Comparison of ENCODE assay signal across 24 cellular contexts in the genomic region with DNA sequence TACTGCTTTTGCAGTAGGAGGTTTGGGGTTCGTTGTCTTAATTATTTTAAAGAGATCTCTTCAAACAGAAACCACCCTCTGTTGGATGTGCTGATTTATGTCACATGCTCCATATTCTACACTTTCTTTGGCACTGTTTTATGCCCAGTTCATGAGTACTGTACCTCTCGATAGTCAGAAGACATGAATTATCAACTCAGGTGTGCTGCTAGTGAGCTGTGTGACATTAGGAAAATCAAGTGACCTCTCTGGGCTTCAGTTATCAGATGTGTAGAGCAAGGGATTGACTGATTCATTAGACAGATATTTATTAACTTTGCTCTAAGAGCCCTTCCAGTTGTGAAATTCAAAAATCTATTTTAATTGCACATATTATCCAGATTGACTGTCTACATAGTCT. TPM values are rescaled to one million over a fixed set of nuclear protein-coding genes. Genes with fewer than 3 reads are reported as not detected.
A peak's percentile ranks its signal among the peaks of the same experiment; 100 is the strongest.
DNase-seq lines count a peak whose midpoint lies in the region; ATAC-seq, FAIRE-seq and TF ChIP-seq lines count a peak whose summit lies in the region.
"Had no signal": no experiment of that assay in that cellular context is flagged by ENCODE, and none has a peak within 500 bp of the region (broad histone marks: within the 10 kb centered on the region; RNA-seq: fewer than 3 reads in every experiment).

No MANE protein-coding gene starts in this region.

- dilution Hi-C loops in endothelial cell of umbilical vein (cut with MboI; ENCODE audit: extremely low pct_ligation_motif_present, low sequenced_read_pairs) = no loop called here

- H3K9me3 ChIP-seq in K562 (replicated peaks; ENCODE audit: control insufficient read depth, insufficient read depth, low read depth, low read length) (no peaks in the 10 kb centered on the region), endothelial cell of umbilical vein (replicated peaks; ENCODE audit: control insufficient read depth, insufficient read depth, low read length) (no peaks in the 10 kb centered on the region)
- H3K9me3 ChIP-seq: A549 had no signal

- peaks cover 12% of the 10 kb centered on the region for H3K36me3 ChIP-seq in K562 (ENCODE audit: control insufficient read depth, insufficient read depth, low read length)
- H3K36me3 ChIP-seq in endothelial cell of umbilical vein (ENCODE audit: control insufficient read depth in 2 of 2, extremely low read depth in 1 of 2, insufficient read depth in 2 of 2, low read length in 2 of 2) = peaks cover 0 to under 1% of the 10 kb centered on the region in 2 experiments

- no peaks in the 10 kb centered on the region for H3K27me3 ChIP-seq in K562 (ENCODE audit: control insufficient read depth in 2 of 2, insufficient read depth in 2 of 2, low read length in 2 of 2)
- no peaks in the 10 kb centered on the region for H3K27me3 ChIP-seq in endothelial cell of umbilical vein (ENCODE audit: control insufficient read depth in 2 of 2, insufficient read depth in 2 of 2, low read length in 2 of 2)
- H3K27me3 ChIP-seq: BLaER1 had no signal

- H3K4me1 Mint-ChIP-seq in activated T-cell treated with anti-CD3 and anti-CD28 coated beads, Interleukin-2, amount 50 U/mL, for 72 hours (ENCODE audit: low read depth) = peaks cover 30% of the 10 kb centered on the region
- H3K4me1 Mint-ChIP-seq in neural crest cell = peaks cover 25% of the 10 kb centered on the region
- H3K4me1 Mint-ChIP-seq in stimulated activated naive B cell treated with anti-CD40 and anti-IgM and Interleukin-4, amounts not matched to agents 10 μg/mL and 1 μg/mL and 100 μg/mL, for 72 hours = peaks cover 10 to 29% of the 10 kb centered on the region in 2 donors
- H3K4me1 Mint-ChIP-seq in activated CD8-positive, alpha-beta T cell treated with anti-CD3 and anti-CD28 coated beads for 36 hours (ENCODE audit: low read depth) = peaks cover 14% of the 10 kb centered on the region

- TF ChIP-seq RAD21 in K562 (CRISPR knock-in tag; conservative IDR thresholded peaks at IDR 0.05 in 1 of 2, IDR thresholded peaks at IDR 0.05 in 1 of 2) = no peak

- H3K9me1 ChIP-seq in K562 (ENCODE audit: control insufficient read depth, insufficient read depth, low read length) = no peaks in the 10 kb centered on the region
- no peaks in the 10 kb centered on the region for H3K9me1 ChIP-seq in endothelial cell of umbilical vein (replicated peaks; ENCODE audit: control insufficient read depth, extremely low read depth, insufficient read depth, low read length)

- H3K4me2 ChIP-seq in K562 (ENCODE audit: insufficient read depth, low read length) (no peak overlapping the region), endothelial cell of umbilical vein (ENCODE audit: insufficient read depth, low read length) (no peak overlapping the region)
- H3K4me2 ChIP-seq: A549, BLaER1 had no signal

- H3K4me3 ChIP-seq in K562 = no peak overlapping the region
- H3K4me3 ChIP-seq in endothelial cell of umbilical vein (replicated peaks in 1 of 3; ENCODE audit: insufficient read depth in 1 of 3, low read depth in 1 of 3, low read length in 3 of 3) = no peak overlapping the region
- H3K4me3 ChIP-seq: A549, BLaER1, GM12878 had no signal

- no peak for FAIRE-seq in K562 (lab: Jason Lieb, UNC)
- peak; percentile 35 for FAIRE-seq in endothelial cell of umbilical vein (lab: Jason Lieb, UNC)
- FAIRE-seq: A549, GM12878, GM19239, H1 had no signal

- BruUV-seq in K562 (replicated peaks; lab: Mats Ljungman, UMichigan) = no TSS peak
- BruUV-seq in endothelial cell of umbilical vein (replicated peaks; lab: Mats Ljungman, UMichigan) = no TSS peak

- 61% methylated on average over 2 of the region's 2 CpGs for WGBS in K562 (ENCODE audit: insufficient coverage, low coverage, missing lambda C conversion rate)

- TF ChIP-seq POLR2A in K562 (conservative IDR thresholded peaks at IDR 0.05) = no peak
- TF ChIP-seq POLR2A in endothelial cell of umbilical vein (IDR thresholded peaks at IDR 0.05; ENCODE audit: low read depth, low read length) = no peak

- no peak overlapping the region for H3K27ac Mint-ChIP-seq in activated T-cell treated with anti-CD3 and anti-CD28 coated beads, Interleukin-2, amount 50 U/mL, for 72 hours
- H3K27ac Mint-ChIP-seq in neural crest cell (ENCODE audit: unreplicated experiment) = no peak overlapping the region
- no peak overlapping the region for H3K27ac Mint-ChIP-seq in stimulated activated naive B cell treated with anti-CD40 and anti-IgM and Interleukin-4, amounts not matched to agents 10 μg/mL and 1 μg/mL and 100 μg/mL, for 72 hours
- H3K27ac Mint-ChIP-seq in activated CD8-positive, alpha-beta T cell treated with anti-CD3 and anti-CD28 coated beads for 36 hours = no peak overlapping the region
- H3K27ac Mint-ChIP-seq: CD14-positive monocyte; CD8-positive, alpha-beta T cell had no signal

- intact Hi-C loops in K562 (cut with micrococcal nuclease) (loop anchor here (10.0 kb wide), 1 partner anchor 369 kb away; the partner anchor contains the start of genes CNST and TFB2M), endothelial cell of umbilical vein (cut with micrococcal nuclease) (loop anchor here (2.0 to 10.0 kb wide), 2 partner anchors 171 to 281 kb away; partner anchors contain the start of gene ZNF669)
- intact Hi-C loops in activated CD8-positive, alpha-beta T cell treated with anti-CD3 and anti-CD28 coated beads for 36 hours (cut with micrococcal nuclease) = no loop called here

- DNase-seq in activated T-cell treated with anti-CD3 and anti-CD28 coated beads, Interleukin-2, amount 50 U/mL, for 72 hours = no peak
- DNase-seq in activated T-cell treated with anti-CD3 and anti-CD28 coated beads for 4 hours = no peak
- no peak for DNase-seq in K562 (ENCODE audit: extremely low read depth in 1 of 4, low spot score in 3 of 4)
- DNase-seq in endothelial cell of umbilical vein (ENCODE audit: low read depth, low spot score) = no peak
- no peak for DNase-seq in neural crest cell (ENCODE audit: low read depth, low spot score)
- DNase-seq in stimulated activated naive B cell treated with anti-CD40 and anti-IgM and Interleukin-4, amounts not matched to agents 10 μg/mL and 1 μg/mL and 100 μg/mL, for 72 hours = no peak
- no peak for DNase-seq in cerebellar nuclear complex (lab: John Stamatoyannopoulos, UW)
- no peak for DNase-seq in activated CD8-positive, alpha-beta T cell treated with anti-CD3 and anti-CD28 coated beads for 36 hours
- DNase-seq: AML-193; CD8-positive, alpha-beta T cell; DMS 273 treated with DMSO at 0.1 percent for 48 hours; DMS53; DND-41; EL; H9; IMR-90 had no signal

- TF ChIP-seq EP300 in K562 (IDR thresholded peaks at IDR 0.05; ENCODE audit: low read length) = no peak

- ATAC-seq in activated T-cell treated with anti-CD3 and anti-CD28 coated beads, Interleukin-2, amount 50 U/mL, for 72 hours (replicated peaks in 1 of 2) = no peak
- no peak for ATAC-seq in K562
- no peak for ATAC-seq in stimulated activated naive B cell treated with anti-CD40 and anti-IgM and Interleukin-4, amounts not matched to agents 10 μg/mL and 1 μg/mL and 100 μg/mL, for 72 hours (replicated peaks)
- no peak for ATAC-seq in activated CD8-positive, alpha-beta T cell treated with anti-CD3 and anti-CD28 coated beads for 36 hours
- ATAC-seq: A549; CD8-positive, alpha-beta T cell; GM12878 had no signal

- H3K9ac ChIP-seq in K562 (ENCODE audit: insufficient read depth in 1 of 2, low read depth in 2 of 2, low read length in 2 of 2) (no peak overlapping the region), endothelial cell of umbilical vein (replicated peaks; ENCODE audit: extremely low read depth, insufficient read depth, low read length) (no peak overlapping the region)
- H3K9ac ChIP-seq: BLaER1 had no signal

- H3K36me3 Mint-ChIP-seq in activated T-cell treated with anti-CD3 and anti-CD28 coated beads, Interleukin-2, amount 50 U/mL, for 72 hours (ENCODE audit: insufficient read depth in 2 of 2) = peaks cover 5 to 6% of the 10 kb centered on the region in 2 donors
- peaks cover 6% of the 10 kb centered on the region for H3K36me3 Mint-ChIP-seq in neural crest cell (ENCODE audit: low read depth)
- peaks cover 5 to 7% of the 10 kb centered on the region in 2 donors for H3K36me3 Mint-ChIP-seq in stimulated activated naive B cell treated with anti-CD40 and anti-IgM and Interleukin-4, amounts not matched to agents 10 μg/mL and 1 μg/mL and 100 μg/mL, for 72 hours
- H3K36me3 Mint-ChIP-seq in activated CD8-positive, alpha-beta T cell treated with anti-CD3 and anti-CD28 coated beads for 36 hours (ENCODE audit: low read depth) = peaks cover 18% of the 10 kb centered on the region

- peaks cover 4% of the 10 kb centered on the region; the same call in 1 of the 2 replicates for H4K20me1 ChIP-seq in K562 (replicated peaks; ENCODE audit: control insufficient read depth, insufficient read depth, low read length)
- no peaks in the 10 kb centered on the region for H4K20me1 ChIP-seq in endothelial cell of umbilical vein (replicated peaks; ENCODE audit: control insufficient read depth, extremely low read depth, insufficient read depth, low read length)

- peaks cover 3 to 11% of the 10 kb centered on the region in 2 experiments; a peak in 4 of 5 replicates for H3K4me1 ChIP-seq in K562 (replicated peaks in 1 of 2; ENCODE audit: control insufficient read depth in 2 of 2, insufficient read depth in 2 of 2, low read length in 2 of 2)
- H3K4me1 ChIP-seq in endothelial cell of umbilical vein (ENCODE audit: control insufficient read depth, extremely low read depth, insufficient read depth, low read length) = peaks cover 8% of the 10 kb centered on the region

- peak overlapping the region; percentile 47 for H3K4me3 Mint-ChIP-seq in activated T-cell treated with anti-CD3 and anti-CD28 coated beads, Interleukin-2, amount 50 U/mL, for 72 hours
- H3K4me3 Mint-ChIP-seq in neural crest cell = peak overlapping the region; percentile 52
- H3K4me3 Mint-ChIP-seq in stimulated activated naive B cell treated with anti-CD40 and anti-IgM and Interleukin-4, amounts not matched to agents 10 μg/mL and 1 μg/mL and 100 μg/mL, for 72 hours = no peak overlapping the region
- no peak overlapping the region for H3K4me3 Mint-ChIP-seq in activated CD8-positive, alpha-beta T cell treated with anti-CD3 and anti-CD28 coated beads for 36 hours

- CTCF ChIA-PET in K562 (lab: Yijun Ruan, JAX; ENCODE audit: low intra/inter-chr PET ratio) = no interaction called here
- CTCF ChIA-PET in endothelial cell of umbilical vein (lab: Charles Lee) = interaction anchor here (1.1 to 1.5 kb wide), 2 partner anchors 12 to 14 kb away, joined by 3 to 4 read pairs; no protein-coding TSS in a partner anchor
- CTCF ChIA-PET in activated CD8-positive, alpha-beta T cell treated with anti-CD3 and anti-CD28 coated beads for 36 hours (lab: Charles Lee) = no interaction called here

- POLR2A ChIA-PET in K562 (lab: Yijun Ruan, JAX) (interaction anchor here (1.4 kb wide), 1 partner anchor 19 kb away, joined by 6 read pairs; no protein-coding TSS in a partner anchor), endothelial cell of umbilical vein (lab: Charles Lee) (no interaction called here)
- POLR2A ChIA-PET in activated CD8-positive, alpha-beta T cell treated with anti-CD3 and anti-CD28 coated beads for 36 hours (lab: Charles Lee) = no interaction called here

- H3K9me3 Mint-ChIP-seq in activated T-cell treated with anti-CD3 and anti-CD28 coated beads, Interleukin-2, amount 50 U/mL, for 72 hours = no peaks in the 10 kb centered on the region
- no peaks in the 10 kb centered on the region for H3K9me3 Mint-ChIP-seq in neural crest cell
- no peaks in the 10 kb centered on the region for H3K9me3 Mint-ChIP-seq in stimulated activated naive B cell treated with anti-CD40 and anti-IgM and Interleukin-4, amounts not matched to agents 10 μg/mL and 1 μg/mL and 100 μg/mL, for 72 hours
- no peaks in the 10 kb centered on the region for H3K9me3 Mint-ChIP-seq in activated CD8-positive, alpha-beta T cell treated with anti-CD3 and anti-CD28 coated beads for 36 hours
- H3K9me3 Mint-ChIP-seq: CD8-positive, alpha-beta T cell had no signal

- H3K27me3 Mint-ChIP-seq in activated T-cell treated with anti-CD3 and anti-CD28 coated beads, Interleukin-2, amount 50 U/mL, for 72 hours (ENCODE audit: low read depth) = no peaks in the 10 kb centered on the region
- H3K27me3 Mint-ChIP-seq in neural crest cell (ENCODE audit: low read depth) = no peaks in the 10 kb centered on the region
- no peaks in the 10 kb centered on the region for H3K27me3 Mint-ChIP-seq in stimulated activated naive B cell treated with anti-CD40 and anti-IgM and Interleukin-4, amounts not matched to agents 10 μg/mL and 1 μg/mL and 100 μg/mL, for 72 hours
- H3K27me3 Mint-ChIP-seq in activated CD8-positive, alpha-beta T cell treated with anti-CD3 and anti-CD28 coated beads for 36 hours = no peaks in the 10 kb centered on the region

- H2AFZ ChIP-seq in K562 (ENCODE audit: low read depth, low read length) = no peak overlapping the region
- no peak overlapping the region for H2AFZ ChIP-seq in endothelial cell of umbilical vein (ENCODE audit: low read depth, low read length)

- H3K79me2 ChIP-seq in K562 (ENCODE audit: control insufficient read depth, insufficient read depth, low read length) (peaks cover 27% of the 10 kb centered on the region), endothelial cell of umbilical vein (ENCODE audit: control insufficient read depth, insufficient read depth, low read length) (peaks cover 22% of the 10 kb centered on the region)

- TF ChIP-seq CTCF in K562 (IDR thresholded peaks at IDR 0.05 in 2 of 3, conservative IDR thresholded peaks at IDR 0.05 in 1 of 3; ENCODE audit: insufficient read depth in 2 of 3, low read depth in 1 of 3, low read length in 3 of 3) (no peak), endothelial cell of umbilical vein (IDR thresholded peaks at IDR 0.05; ENCODE audit: extremely low read depth in 1 of 2, insufficient read depth in 1 of 2, low read depth in 1 of 2, low read length in 2 of 2) (no peak), neural crest cell (conservative IDR thresholded peaks at IDR 0.05) (no peak)
- no peak for TF ChIP-seq CTCF in activated CD8-positive, alpha-beta T cell treated with anti-CD3 and anti-CD28 coated beads for 36 hours (IDR thresholded peaks at IDR 0.05)

- in situ Hi-C loops in K562 (cut with MboI) = no loop called here

- H3K27ac ChIP-seq in K562 (ENCODE audit: extremely low read depth, low read depth, low read length) (no peak overlapping the region), endothelial cell of umbilical vein (ENCODE audit: insufficient read depth, low read depth, low read length) (no peak overlapping the region)
- H3K27ac ChIP-seq: 22Rv1, A549, BLaER1, HL-60 had no signal

RNA-seq across cellular contexts. Expression of gene AHCTF1, which starts 2.1 kb away (rescaled TPM):
- total RNA-seq in activated T-cell treated with anti-CD3 and anti-CD28 coated beads, Interleukin-2, amount 50 U/mL, for 72 hours = 10 to 100 TPM; 37.4 to 45.5 TPM
- 56.4 and 208 TPM in 2 replicates for total RNA-seq in K562 (2011; cell fraction: chromatin; rRNA removed; ENCODE audit: low replicate concordance)
- total RNA-seq in K562 (2011; cell fraction: nucleolus; rRNA removed) = 25.7 and 46.8 TPM in 2 replicates
- total RNA-seq in K562 (2011; cell fraction: nucleoplasm; rRNA removed) = 71.2 and 79.8 TPM in 2 replicates
- total RNA-seq in K562 (2014; rRNA removed) (46.2 and 49.6 TPM in 2 replicates), K562 (2014; rRNA removed; fragmentation: Illumina TruSeq; extraction: Trizol) (97.4 and 99.7 TPM in 2 replicates), K562 (2015; rRNA removed; fragmentation: Illumina TruSeq; extraction: Trizol) (92.6 and 102 TPM in 2 replicates), K562 (2021) (62.6 and 69.8 TPM in 2 replicates), endothelial cell of umbilical vein (30.7 and 32.1 TPM in 2 replicates), neural crest cell (40.4 and 47.3 TPM in 2 replicates)
- polyA plus RNA-seq in K562 (2011; rRNA removed) (31.2 and 47.6 TPM in 2 replicates), K562 (2014; fragmentation: Illumina TruSeq; extraction: Trizol) (69.0 and 88.0 TPM in 2 replicates), K562 (2014; fragmentation: Nextera tagmentation; extraction: Ambion mirVana) (10 to 100 TPM in 1 of 2 experiments, 1 to 10 TPM in 1; 9.4 to 15.4 TPM), K562 (2014; rRNA removed) (44.6 and 46.1 TPM in 2 replicates), endothelial cell of umbilical vein (3.5 and 5.5 TPM in 2 replicates)
- 9.3 and 16.0 TPM in 2 replicates for polyA plus RNA-seq in K562 (2011; cell fraction: cytosol; rRNA removed)
- polyA plus RNA-seq in K562 (2011; cell fraction: nucleus; rRNA removed) = 37.7 and 54.5 TPM in 2 replicates
- polyA plus RNA-seq in K562 (2012) = 27.4 and 31.3 TPM in 2 replicates
- polyA minus RNA-seq in K562 (2011; rRNA and poly(A)+ RNA removed) = 132 and 152 TPM in 2 replicates
- polyA minus RNA-seq in K562 (2011; cell fraction: cytosol; rRNA and poly(A)+ RNA removed) = 40.0 and 55.9 TPM in 2 replicates
- polyA minus RNA-seq in K562 (2011; cell fraction: nucleus; rRNA and poly(A)+ RNA removed) = 68.8 and 102 TPM in 2 replicates
- 7.5 and 9.7 TPM in 2 replicates for polyA plus RNA-seq in endothelial cell of umbilical vein (2011; cell fraction: cytosol; rRNA removed)
- polyA plus RNA-seq in endothelial cell of umbilical vein (2011; cell fraction: nucleus; rRNA removed) = 29.9 and 32.7 TPM in 2 replicates
- polyA plus RNA-seq in endothelial cell of umbilical vein (2012) = 17.6 and 21.3 TPM in 2 replicates
- 21.1 and 24.4 TPM in 2 replicates for polyA minus RNA-seq in endothelial cell of umbilical vein
- 39.3 TPM for polyA minus RNA-seq in endothelial cell of umbilical vein (2011; cell fraction: cytosol; rRNA and poly(A)+ RNA removed)
- 50.8 and 69.1 TPM in 2 replicates for polyA minus RNA-seq in endothelial cell of umbilical vein (2011; cell fraction: nucleus; rRNA and poly(A)+ RNA removed)
- total RNA-seq in activated CD8-positive, alpha-beta T cell treated with anti-CD3 and anti-CD28 coated beads for 36 hours = 10 to 100 TPM; 42.4 to 45.3 TPM

Comparison
In these comparisons a context has a peak if more than half of its experiments do, and no peak if none do; other contexts are left out.
1. H3K4me3 Mint-ChIP-seq: peak in activated T-cell treated with anti-CD3 and anti-CD28 coated beads, Interleukin-2, amount 50 U/mL, for 72 hours (2 of 2) and neural crest cell (single experiment); none in stimulated activated naive B cell treated with anti-CD40 and anti-IgM and Interleukin-4, amounts not matched to agents 10 μg/mL and 1 μg/mL and 100 μg/mL, for 72 hours (0 of 2) and activated CD8-positive, alpha-beta T cell treated with anti-CD3 and anti-CD28 coated beads for 36 hours (single experiment).